8 cellular contexts compared by ENCODE assay signal in the genomic region with DNA sequence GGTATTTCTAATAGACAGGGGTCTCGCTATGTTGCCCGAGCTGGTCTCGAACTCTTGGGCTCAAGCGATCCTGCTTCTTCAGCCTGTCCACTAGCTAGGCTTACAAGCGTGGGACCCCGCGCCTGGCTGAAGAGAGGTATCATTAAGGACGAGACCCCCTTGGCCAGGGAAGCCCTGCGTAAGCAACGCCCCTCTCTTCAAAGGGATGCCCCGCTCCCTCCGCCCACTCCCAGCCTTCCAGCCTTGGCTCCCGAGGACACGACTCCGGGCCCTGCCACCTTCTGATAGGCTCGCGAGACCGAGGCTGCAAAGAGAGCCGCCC. TPM values are rescaled to one million over a fixed set of nuclear protein-coding genes. Genes with fewer than 3 reads are reported as not detected.
DNase-seq lines count a peak whose midpoint lies in the region; ATAC-seq and TF ChIP-seq lines count a peak whose summit lies in the region.

No MANE protein-coding gene starts in this region.

- H3K27me3 ChIP-seq in CD4-positive, alpha-beta memory T cell (ENCODE audit: insufficient read depth, low read length): no peaks in the 10 kb centered on the region

- H3K27me3 Mint-ChIP-seq in CD4-positive, alpha-beta memory T cell: no peaks in the 10 kb centered on the region
- no peaks in the 10 kb centered on the region for H3K27me3 Mint-ChIP-seq in activated T-helper 1 cell treated with anti-CD3 and anti-CD28 coated beads, Interleukin-12 subunit alpha, Interleukin-12 subunit beta, Interleukin-2, Interleukin-4 antibody, amounts not matched to agents 30 ng/mL and 10 ng/mL and 1 ng/mL, durations not matched to agents 14 hours and 24 hours and 36 hours (ENCODE audit: insufficient read depth)
- no peaks in the 10 kb centered on the region for H3K27me3 Mint-ChIP-seq in stimulated activated naive B cell treated with anti-CD40 and anti-IgM and Interleukin-4, amounts not matched to agents 10 μg/mL and 1 μg/mL and 100 μg/mL, for 72 hours

- POLR2A ChIA-PET in CD4-positive, alpha-beta memory T cell (lab: Charles Lee; ENCODE audit: partially characterized antibody): interaction anchor here (0.7 to 4.3 kb wide), 20 partner anchors 9 to 926 kb away, joined by 3 to 86 read pairs (median 6); a partner anchor contains a TSS
- POLR2A ChIA-PET in HEK293 (lab: Yijun Ruan, JAX): interaction anchor here (0.6 to 2.1 kb wide), 19 partner anchors 12 to 1693 kb away, joined by 3 to 26 read pairs (median 5); a partner anchor contains a TSS

- H3K4me1 ChIP-seq in CD4-positive, alpha-beta memory T cell (ENCODE audit: insufficient read depth, low read length): peaks cover 24% of the 10 kb centered on the region
- no peaks in the 10 kb centered on the region for H3K4me1 ChIP-seq in HEK293 (ENCODE audit: control insufficient read depth, insufficient read depth, low read length)

- peaks cover 0 to 1% (median 0%) of the 10 kb centered on the region in 8 donors for H3K9me3 Mint-ChIP-seq in CD4-positive, alpha-beta memory T cell
- H3K9me3 Mint-ChIP-seq in activated T-helper 1 cell treated with anti-CD3 and anti-CD28 coated beads, Interleukin-12 subunit alpha, Interleukin-12 subunit beta, Interleukin-2, Interleukin-4 antibody, amounts not matched to agents 30 ng/mL and 10 ng/mL and 1 ng/mL, durations not matched to agents 14 hours and 24 hours and 36 hours: no peaks in the 10 kb centered on the region
- H3K9me3 Mint-ChIP-seq in stimulated activated naive B cell treated with anti-CD40 and anti-IgM and Interleukin-4, amounts not matched to agents 10 μg/mL and 1 μg/mL and 100 μg/mL, for 72 hours: peaks cover 0 to 1% of the 10 kb centered on the region in 2 donors

- no peak for TF ChIP-seq CTCF in HEK293 (tag by site-specific recombination; IDR thresholded peaks at IDR 0.05)

- H3K4me1 Mint-ChIP-seq in CD4-positive, alpha-beta memory T cell: peaks cover 19 to 46% (median 31%) of the 10 kb centered on the region in 4 donors
- H3K4me1 Mint-ChIP-seq in activated T-helper 1 cell treated with anti-CD3 and anti-CD28 coated beads, Interleukin-12 subunit alpha, Interleukin-12 subunit beta, Interleukin-2, Interleukin-4 antibody, amounts not matched to agents 30 ng/mL and 10 ng/mL and 1 ng/mL, durations not matched to agents 14 hours and 24 hours and 36 hours (ENCODE audit: low read depth): peaks cover 19% of the 10 kb centered on the region
- H3K4me1 Mint-ChIP-seq in stimulated activated naive B cell treated with anti-CD40 and anti-IgM and Interleukin-4, amounts not matched to agents 10 μg/mL and 1 μg/mL and 100 μg/mL, for 72 hours: peaks cover 9 to 29% of the 10 kb centered on the region in 2 donors

- H3K36me3 Mint-ChIP-seq in CD4-positive, alpha-beta memory T cell: peaks cover 0 to 20% of the 10 kb centered on the region in 2 donors
- peaks cover 9% of the 10 kb centered on the region for H3K36me3 Mint-ChIP-seq in activated T-helper 1 cell treated with anti-CD3 and anti-CD28 coated beads, Interleukin-12 subunit alpha, Interleukin-12 subunit beta, Interleukin-2, Interleukin-4 antibody, amounts not matched to agents 30 ng/mL and 10 ng/mL and 1 ng/mL, durations not matched to agents 14 hours and 24 hours and 36 hours (ENCODE audit: low read depth)
- peaks cover 22 to 27% of the 10 kb centered on the region in 2 donors for H3K36me3 Mint-ChIP-seq in stimulated activated naive B cell treated with anti-CD40 and anti-IgM and Interleukin-4, amounts not matched to agents 10 μg/mL and 1 μg/mL and 100 μg/mL, for 72 hours

- ATAC-seq in stimulated activated naive B cell treated with anti-CD40 and anti-IgM and Interleukin-4, amounts not matched to agents 10 μg/mL and 1 μg/mL and 100 μg/mL, for 72 hours (replicated peaks): no peak
- ATAC-seq in GM21526 (IDR thresholded peaks at IDR 0.05; ENCODE audit: low FRiP score, unreplicated experiment): no peak
- no peak for ATAC-seq in HG02678 (IDR thresholded peaks at IDR 0.05; ENCODE audit: unreplicated experiment)

- H3K9me3 ChIP-seq in CD4-positive, alpha-beta memory T cell (ENCODE audit: control insufficient read depth in 1 of 2, low read length in 2 of 2): no peaks in the 10 kb centered on the region
- no peaks in the 10 kb centered on the region for H3K9me3 ChIP-seq in HEK293 (ENCODE audit: control insufficient read depth, insufficient read depth, low read depth, low read length)

- peak overlapping the region; percentile 86 for H3K27ac ChIP-seq in CD4-positive, alpha-beta memory T cell (ENCODE audit: low read depth, low read length)
- no peak overlapping the region; the same call in 1 of the 2 replicates for H3K27ac ChIP-seq in HEK293 (ENCODE audit: extremely low read depth, low read depth, low read length)

- peak overlapping the region; percentile 94 to 95 for H3K4me3 ChIP-seq in CD4-positive, alpha-beta memory T cell (ENCODE audit: low read length in 2 of 2)
- peak overlapping the region; percentile 95 for H3K4me3 ChIP-seq in HEK293 (ENCODE audit: low read depth, low read length)

- H3K27ac Mint-ChIP-seq in CD4-positive, alpha-beta memory T cell: peak overlapping the region; percentile 89 to 100 (median 99)
- H3K27ac Mint-ChIP-seq in activated T-helper 1 cell treated with anti-CD3 and anti-CD28 coated beads, Interleukin-12 subunit alpha, Interleukin-12 subunit beta, Interleukin-2, Interleukin-4 antibody, amounts not matched to agents 30 ng/mL and 10 ng/mL and 1 ng/mL, durations not matched to agents 14 hours and 24 hours and 36 hours: peak overlapping the region; percentile 96
- peak overlapping the region; percentile 95 for H3K27ac Mint-ChIP-seq in stimulated activated naive B cell treated with anti-CD40 and anti-IgM and Interleukin-4, amounts not matched to agents 10 μg/mL and 1 μg/mL and 100 μg/mL, for 72 hours

- no peaks in the 10 kb centered on the region for H3K36me3 ChIP-seq in CD4-positive, alpha-beta memory T cell (ENCODE audit: insufficient read depth, low read length)
- H3K36me3 ChIP-seq in HEK293 (ENCODE audit: control insufficient read depth in 2 of 2, insufficient read depth in 1 of 2, low read length in 2 of 2): peaks cover 0 to 6% of the 10 kb centered on the region in 2 experiments; a peak in 1 of 3 replicates

- intact Hi-C loops in CD4-positive, alpha-beta memory T cell (cut with micrococcal nuclease): loop anchor here (1.0 to 2.0 kb wide), 9 partner anchors 32 to 925 kb away; a partner anchor contains a TSS
- intact Hi-C loops in activated T-helper 1 cell treated with anti-CD3 and anti-CD28 coated beads, Interleukin-12 subunit alpha, Interleukin-12 subunit beta, Interleukin-2, Interleukin-4 antibody, amounts not matched to agents 30 ng/mL and 10 ng/mL and 1 ng/mL, durations not matched to agents 14 hours and 24 hours and 36 hours (cut with micrococcal nuclease): loop anchor here (1.0 to 5.0 kb wide), 10 partner anchors 32 to 597 kb away; a partner anchor contains a TSS

- CTCF ChIA-PET in CD4-positive, alpha-beta memory T cell (lab: Charles Lee; ENCODE audit: partially characterized antibody): interaction anchor here (1.2 to 2.2 kb wide), 3 partner anchors 54 to 578 kb away, joined by 4 to 7 read pairs (median 5); a partner anchor contains a TSS
- CTCF ChIA-PET in HEK293 (lab: Yijun Ruan, JAX): interaction anchor here (0.7 to 1.1 kb wide), 2 partner anchors 13 to 14 kb away, joined by 3 to 4 read pairs; no protein-coding TSS in a partner anchor

- peak overlapping the region; percentile 93 to 100 (median 99) for H3K4me3 Mint-ChIP-seq in CD4-positive, alpha-beta memory T cell
- peak overlapping the region; percentile 90 for H3K4me3 Mint-ChIP-seq in activated T-helper 1 cell treated with anti-CD3 and anti-CD28 coated beads, Interleukin-12 subunit alpha, Interleukin-12 subunit beta, Interleukin-2, Interleukin-4 antibody, amounts not matched to agents 30 ng/mL and 10 ng/mL and 1 ng/mL, durations not matched to agents 14 hours and 24 hours and 36 hours
- H3K4me3 Mint-ChIP-seq in stimulated activated naive B cell treated with anti-CD40 and anti-IgM and Interleukin-4, amounts not matched to agents 10 μg/mL and 1 μg/mL and 100 μg/mL, for 72 hours: peak overlapping the region; percentile 87 to 91

- DNase-seq in CD4-positive, alpha-beta memory T cell: no peak
- DNase-seq in activated T-helper 1 cell treated with anti-CD3 and anti-CD28 coated beads, Interleukin-12 subunit alpha, Interleukin-12 subunit beta, Interleukin-2, Interleukin-4 antibody, amounts not matched to agents 30 ng/mL and 10 ng/mL and 1 ng/mL, durations not matched to agents 14 hours and 24 hours and 36 hours (ENCODE audit: low spot score): no peak
- DNase-seq in iPS DF 19.7 (ENCODE audit: low read depth, low spot score) (peak; percentile 84), COLO668 (lab: John Stamatoyannopoulos, UW; ENCODE audit: unreplicated experiment) (no peak)
- DNase-seq in stimulated activated naive B cell treated with anti-CD40 and anti-IgM and Interleukin-4, amounts not matched to agents 10 μg/mL and 1 μg/mL and 100 μg/mL, for 72 hours: no peak

RNA-seq across cellular contexts. Expression of a gene that starts 0.2 kb away (rescaled TPM):
- total RNA-seq in CD4-positive, alpha-beta memory T cell: 1 to 10 TPM; 8.8 to 9.3 TPM
- 1 to 10 TPM; 2.5 to 7.0 TPM for polyA plus RNA-seq in CD4-positive, alpha-beta memory T cell
- 8.0 and 8.1 TPM in 2 replicates for total RNA-seq in activated T-helper 1 cell treated with anti-CD3 and anti-CD28 coated beads, Interleukin-12 subunit alpha, Interleukin-12 subunit beta, Interleukin-2, Interleukin-4 antibody, amounts not matched to agents 30 ng/mL and 10 ng/mL and 1 ng/mL, durations not matched to agents 14 hours and 24 hours and 36 hours

RNA-seq across cellular contexts. Expression of a gene that starts 4.2 kb away (rescaled TPM):
- 10 to 100 TPM; 85.7 to 88.6 TPM for total RNA-seq in CD4-positive, alpha-beta memory T cell
- 10 to 100 TPM; 64.5 to 85.6 TPM for polyA plus RNA-seq in CD4-positive, alpha-beta memory T cell
- 38.3 and 40.8 TPM in 2 replicates for total RNA-seq in activated T-helper 1 cell treated with anti-CD3 and anti-CD28 coated beads, Interleukin-12 subunit alpha, Interleukin-12 subunit beta, Interleukin-2, Interleukin-4 antibody, amounts not matched to agents 30 ng/mL and 10 ng/mL and 1 ng/mL, durations not matched to agents 14 hours and 24 hours and 36 hours

RNA-seq across cellular contexts. Expression of a gene that starts 31.6 kb away (rescaled TPM):
- 10 to 100 TPM; 20.8 to 21.2 TPM for total RNA-seq in CD4-positive, alpha-beta memory T cell
- polyA plus RNA-seq in CD4-positive, alpha-beta memory T cell: 1 to 10 TPM; 7.6 to 8.2 TPM
- total RNA-seq in activated T-helper 1 cell treated with anti-CD3 and anti-CD28 coated beads, Interleukin-12 subunit alpha, Interleukin-12 subunit beta, Interleukin-2, Interleukin-4 antibody, amounts not matched to agents 30 ng/mL and 10 ng/mL and 1 ng/mL, durations not matched to agents 14 hours and 24 hours and 36 hours: 19.6 and 22.4 TPM in 2 replicates

RNA-seq across cellular contexts. Expression of a gene that starts 38.3 kb away (rescaled TPM):
- total RNA-seq in CD4-positive, alpha-beta memory T cell: 100 to 1,000 TPM; 155 to 160 TPM
- polyA plus RNA-seq in CD4-positive, alpha-beta memory T cell: 100 to 1,000 TPM; 371 to 438 TPM
- 392 and 397 TPM in 2 replicates for total RNA-seq in activated T-helper 1 cell treated with anti-CD3 and anti-CD28 coated beads, Interleukin-12 subunit alpha, Interleukin-12 subunit beta, Interleukin-2, Interleukin-4 antibody, amounts not matched to agents 30 ng/mL and 10 ng/mL and 1 ng/mL, durations not matched to agents 14 hours and 24 hours and 36 hours

RNA-seq across cellular contexts. Expression of a gene that starts 47.7 kb away (rescaled TPM):
- total RNA-seq in CD4-positive, alpha-beta memory T cell: 10 to 100 TPM; 12.9 to 13.0 TPM
- polyA plus RNA-seq in CD4-positive, alpha-beta memory T cell: 1 to 10 TPM; 1.6 to 5.9 TPM
- total RNA-seq in activated T-helper 1 cell treated with anti-CD3 and anti-CD28 coated beads, Interleukin-12 subunit alpha, Interleukin-12 subunit beta, Interleukin-2, Interleukin-4 antibody, amounts not matched to agents 30 ng/mL and 10 ng/mL and 1 ng/mL, durations not matched to agents 14 hours and 24 hours and 36 hours: 4.7 and 5.2 TPM in 2 replicates
